Comparison of ENCODE assay signal across 21 cellular contexts in the genomic region with DNA sequence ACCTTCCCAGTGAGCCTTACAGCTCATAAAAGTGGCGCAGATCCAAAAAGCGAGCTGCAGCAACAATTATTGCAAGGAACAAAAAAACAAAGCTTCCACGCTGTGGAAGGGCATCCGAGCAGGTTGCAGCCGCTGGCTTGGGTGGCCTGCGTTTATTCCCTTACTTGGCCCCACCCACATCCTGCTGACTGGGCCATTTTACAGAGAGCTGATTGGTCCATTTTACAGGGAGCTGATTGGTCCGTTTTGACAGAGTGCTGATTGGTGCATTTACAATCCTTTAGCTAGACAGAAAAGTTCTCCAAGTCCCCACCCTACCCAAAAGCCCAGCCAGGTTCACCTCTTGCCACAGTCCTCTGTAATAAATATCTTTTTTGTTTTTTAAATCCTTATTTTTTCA.
DNase-seq lines count a peak whose midpoint lies in the region; ATAC-seq, FAIRE-seq and TF ChIP-seq lines count a peak whose summit lies in the region.
"Had no signal": no experiment of that assay in that cellular context is flagged by ENCODE, and none has a peak within 500 bp of the region (broad histone marks: within the 10 kb centered on the region; RNA-seq: fewer than 3 reads in every experiment).

No MANE protein-coding gene starts in this region.

- TF ChIP-seq POLR2A in A549 (IDR thresholded peaks at IDR 0.05; ENCODE audit: low read length), result no peak
- TF ChIP-seq POLR2A in testis (IDR thresholded peaks at IDR 0.05), result no peak

- no peak for TF ChIP-seq EP300 in A549 (IDR thresholded peaks at IDR 0.05)

- H2AFZ ChIP-seq in Karpas-422 (ENCODE audit: low read length), result no peak overlapping the region
- H2AFZ ChIP-seq: GM23248 had no signal

- FAIRE-seq in A549 (lab: Jason Lieb, UNC), result no peak
- FAIRE-seq: D721Med, GM12878, GM19239, H1 had no signal

- H3K27me3 ChIP-seq in BE2C (peaks cover 5% of the 10 kb centered on the region), Karpas-422 (ENCODE audit: low read length) (no peaks in the 10 kb centered on the region), testis (no peaks in the 10 kb centered on the region)
- H3K27me3 ChIP-seq: BLaER1 treated with 17β-estradiol and CSF1 and Interleukin-3, amounts not matched to agents 10 nM and 100 nM had no signal

- H3K4me1 ChIP-seq in A549 (no peaks in the 10 kb centered on the region), BE2C (no peaks in the 10 kb centered on the region), Karpas-422 (ENCODE audit: low read length) (no peaks in the 10 kb centered on the region), testis (peaks cover 8% of the 10 kb centered on the region)
- H3K4me1 ChIP-seq: BLaER1 treated with 17β-estradiol and CSF1 and Interleukin-3, amounts not matched to agents 10 nM and 100 nM had no signal

- WGBS in A549 (ENCODE audit: missing lambda C conversion rate), result 55% methylated on average over 7 of the region's 7 CpGs
- WGBS in testis, 2 donors, result 70 to 75% methylated on average over 7 of the region's 7 CpGs

- DNase-seq in A549 (ENCODE audit: low read depth in 1 of 2, low spot score in 1 of 2), result no peak
- peak; percentile 36 for DNase-seq in BE2C
- DNase-seq in Karpas-422, result peak; percentile 42
- peak; percentile 76 for DNase-seq in testis
- no peak for DNase-seq in substantia nigra (lab: John Stamatoyannopoulos, UW)
- DNase-seq: CD4-positive, alpha-beta T cell; CD8-positive, alpha-beta memory T cell; DMS 273 treated with DMSO at 0.1 percent for 48 hours; DMS79; EL; GDM1; GM23248; H7; HCEC 1CT had no signal

- no peak for ATAC-seq in A549
- no peak for ATAC-seq in HG03460 (IDR thresholded peaks at IDR 0.05; ENCODE audit: unreplicated experiment)
- ATAC-seq in HG03571 (IDR thresholded peaks at IDR 0.05; ENCODE audit: unreplicated experiment), result no peak
- ATAC-seq: GM12878 had no signal

- H3K4me3 ChIP-seq in A549 (no peak overlapping the region), BE2C (ENCODE audit: low read depth, low read length) (no peak overlapping the region), Karpas-422 (ENCODE audit: low read length) (no peak overlapping the region), testis (peak overlapping the region; percentile 0 to 24)
- H3K4me3 ChIP-seq: BLaER1 treated with 17β-estradiol and CSF1 and Interleukin-3, amounts not matched to agents 10 nM and 100 nM; GM12878; GM23248 had no signal

- intact Hi-C loops in testis (cut with DNase I; ENCODE audit: low total_unique reads), result no loop called here

- H3K4me2 ChIP-seq in A549, result no peak overlapping the region
- H3K4me2 ChIP-seq in Karpas-422 (ENCODE audit: low read depth, low read length, poor library complexity, severe bottlenecking), result no peak overlapping the region
- H3K4me2 ChIP-seq: BLaER1 treated with 17β-estradiol and CSF1 and Interleukin-3, amounts not matched to agents 10 nM and 100 nM had no signal

- H3K9ac ChIP-seq in Karpas-422 (ENCODE audit: low read length), result no peak overlapping the region
- H3K9ac ChIP-seq: BLaER1 treated with 17β-estradiol and CSF1 and Interleukin-3, amounts not matched to agents 10 nM and 100 nM; GM23248 had no signal

- H3K9me3 ChIP-seq in A549, result no peaks in the 10 kb centered on the region
- 0 out of 2 replicates have a peak, but pooled peaks cover 4% of the 10 kb centered on the region for H3K9me3 ChIP-seq in BE2C
- no peaks in the 10 kb centered on the region for H3K9me3 ChIP-seq in Karpas-422 (ENCODE audit: low read length)
- no peaks in the 10 kb centered on the region for H3K9me3 ChIP-seq in testis

- no peaks in the 10 kb centered on the region for H4K20me1 ChIP-seq in Karpas-422 (ENCODE audit: insufficient read depth, low read depth, low read length)
- H4K20me1 ChIP-seq: BLaER1 treated with 17β-estradiol and CSF1 and Interleukin-3, amounts not matched to agents 10 nM and 100 nM had no signal

- H3K36me3 ChIP-seq in BE2C (no peaks in the 10 kb centered on the region), Karpas-422 (ENCODE audit: insufficient read depth, low read length) (no peaks in the 10 kb centered on the region), testis (ENCODE audit: low read depth, missing control alignments) (no peaks in the 10 kb centered on the region)
- H3K36me3 ChIP-seq: BLaER1 treated with 17β-estradiol and CSF1 and Interleukin-3, amounts not matched to agents 10 nM and 100 nM had no signal

- no peak for TF ChIP-seq CTCF in A549 (IDR thresholded peaks at IDR 0.05)
- TF ChIP-seq CTCF in BE2C (IDR thresholded peaks at IDR 0.05; ENCODE audit: low read depth, low read length), result no peak
- TF ChIP-seq CTCF in testis (IDR thresholded peaks at IDR 0.05), result no peak

- H3K79me2 ChIP-seq in Karpas-422 (ENCODE audit: low read length), result no peaks in the 10 kb centered on the region

- POLR2A ChIA-PET in A549 (lab: Yijun Ruan, JAX), result no interaction called here

- TF ChIP-seq RAD21 in A549 (conservative IDR thresholded peaks at IDR 0.05 in 1 of 2, IDR thresholded peaks at IDR 0.05 in 1 of 2), result no peak

- CTCF ChIA-PET in A549 (lab: Yijun Ruan, JAX), result interaction anchor here (0.9 to 7.1 kb wide), 6 partner anchors 14 to 1271 kb away, joined by 3 to 107 read pairs (median 4); no protein-coding TSS in a partner anchor

- no peaks in the 10 kb centered on the region for H3K9me2 ChIP-seq in Karpas-422 (replicated peaks; ENCODE audit: insufficient read depth, low read length)

- no peak overlapping the region for H3K27ac ChIP-seq in A549
- no peak overlapping the region for H3K27ac ChIP-seq in Karpas-422 (ENCODE audit: low read length)
- H3K27ac ChIP-seq in testis, result no peak overlapping the region
- H3K27ac ChIP-seq in substantia nigra (ENCODE audit: low read depth, low read length, poor library complexity, severe bottlenecking), result no peak overlapping the region
- H3K27ac ChIP-seq: BLaER1 treated with 17β-estradiol and CSF1 and Interleukin-3, amounts not matched to agents 10 nM and 100 nM; GM23248 had no signal

TF ChIP-seq in A549, 52 proteins besides CTCF, POLR2A, EP300 and RAD21:
- TF ChIP-seq MAFK (IDR thresholded peaks at IDR 0.05; ENCODE audit: partially characterized antibody), result peak; percentile 71
- no peak for TF ChIP-seq FOXS1 (CRISPR knock-in tag; IDR thresholded peaks at IDR 0.05)
- no peak for TF ChIP-seq EHMT2 (IDR thresholded peaks at IDR 0.05; ENCODE audit: low read depth)

Comparison
In these comparisons a context has a peak if more than half of its experiments do, and no peak if none do; other contexts are left out.
1. DNase-seq: peak in BE2C (single experiment), Karpas-422 (single experiment) and testis (single experiment); none in A549 (0 of 2) and substantia nigra (0 of 49).
2. H3K4me3 ChIP-seq: peak in testis (2 of 2); none in A549 (single experiment), BE2C (single experiment) and Karpas-422 (single experiment).